8 cellular contexts compared by ENCODE assay signal in genomic region chr1:237553078-237553477, GRCh38.
"Had no signal": no experiment of that assay in that cellular context is flagged by ENCODE, and none has a peak within 500 bp of the region (broad histone marks: within the 10 kb centered on the region; RNA-seq: fewer than 3 reads in every experiment).

No MANE protein-coding gene starts in this region.

- H3K9me3 ChIP-seq: HAP-1 had no signal

- DNase-seq: GM23248, GOT3, H7, IMR-90 had no signal

- H3K4me3 ChIP-seq: GM23248, HAP-1, K562 had no signal

- H3K36me3 ChIP-seq: HAP-1 had no signal

- ATAC-seq: HCT116, K562 had no signal

- FAIRE-seq: HTR-8/SVneo, K562 had no signal

- H3K4me1 ChIP-seq: HAP-1 had no signal

- H3K27ac ChIP-seq: GM23248 had no signal
